Comparison of ENCODE assay signal across 10 cellular contexts in the genomic region with DNA sequence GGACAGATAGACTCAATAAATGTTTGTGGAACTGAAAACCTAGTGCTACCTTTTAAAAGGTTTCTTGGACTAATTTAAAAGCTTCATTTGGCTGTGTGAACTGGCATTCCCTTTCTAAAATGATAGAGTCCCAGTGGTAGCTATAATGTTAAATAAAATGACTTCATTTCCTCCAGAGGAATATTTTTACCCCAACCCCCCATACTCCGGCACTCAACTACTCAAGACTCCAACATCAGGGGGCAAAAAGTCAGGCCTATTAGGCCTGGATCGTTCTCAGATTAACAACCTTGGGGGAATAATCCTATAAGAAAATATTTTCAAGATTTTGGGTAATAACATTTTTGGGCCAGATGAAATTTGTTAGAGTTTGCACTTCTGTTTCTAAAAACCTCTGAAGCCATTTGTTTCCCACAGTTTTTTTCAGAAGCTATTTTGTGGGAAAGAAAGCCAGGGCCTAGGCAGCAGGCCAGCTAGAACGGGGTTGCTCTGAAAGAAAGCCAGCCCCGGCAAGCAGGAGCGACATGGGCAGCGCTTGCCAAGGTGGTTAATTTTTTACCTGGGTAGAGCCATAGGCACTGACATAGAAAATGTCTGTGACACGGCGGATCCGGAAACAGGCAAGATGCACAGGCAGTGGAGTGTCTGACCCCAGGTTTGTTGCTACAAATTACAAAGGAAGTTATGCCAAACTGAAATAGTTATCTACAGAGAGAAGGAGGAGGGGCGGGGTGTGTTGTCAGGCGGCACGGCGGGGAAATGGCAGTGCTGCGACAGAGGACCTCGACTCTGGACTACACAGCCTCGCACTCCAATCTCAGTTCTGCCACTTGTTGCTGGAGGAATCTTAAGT.
DNase-seq lines count a peak whose midpoint lies in the region; ATAC-seq, FAIRE-seq and TF ChIP-seq lines count a peak whose summit lies in the region.
"Had no signal": no experiment of that assay in that cellular context is flagged by ENCODE, and none has a peak within 500 bp of the region (broad histone marks: within the 10 kb centered on the region; RNA-seq: fewer than 3 reads in every experiment).

No MANE protein-coding gene starts in this region.

- in situ Hi-C loops in Panc1 (cut with HindIII; ENCODE audit: low pct_unique_long_range_greater_than_20kb, low sequenced_read_pairs), result no loop called here
- in situ Hi-C loops in KBM-7 (cut with MboI; ENCODE audit: low pct_unique_long_range_greater_than_20kb, low sequenced_read_pairs), result no loop called here

- FAIRE-seq in A549 (lab: Jason Lieb, UNC), result no peak
- FAIRE-seq: endometrium had no signal

- TF ChIP-seq POLR2A in A549 (IDR thresholded peaks at IDR 0.05; ENCODE audit: low read length), result no peak

- H3K27ac ChIP-seq in A549, result peak overlapping the region; percentile 56 to 82
- peak overlapping the region; percentile 34; the same call in 1 of the 2 replicates for H3K27ac ChIP-seq in Panc1 (ENCODE audit: low read length)

- ATAC-seq in A549 (peak; percentile 65 to 75), Panc1 (no peak), GM18873 (IDR thresholded peaks at IDR 0.05; ENCODE audit: low FRiP score, unreplicated experiment) (no peak), GM19328 (IDR thresholded peaks at IDR 0.05; ENCODE audit: unreplicated experiment) (no peak)

- peak overlapping the region; percentile 68 for H3K4me2 ChIP-seq in A549

- no peaks in the 10 kb centered on the region for H3K27me3 ChIP-seq in Panc1 (ENCODE audit: control insufficient read depth, insufficient read depth, low read length)

- TF ChIP-seq CTCF in A549 (IDR thresholded peaks at IDR 0.05) (no peak), Panc1 (IDR thresholded peaks at IDR 0.05) (no peak)

- no peak for TF ChIP-seq RAD21 in A549 (conservative IDR thresholded peaks at IDR 0.05 in 1 of 2, IDR thresholded peaks at IDR 0.05 in 1 of 2)

- no peak for TF ChIP-seq EP300 in A549 (IDR thresholded peaks at IDR 0.05)

- H3K36me3 ChIP-seq in Panc1 (ENCODE audit: control insufficient read depth, insufficient read depth, low read length), result no peaks in the 10 kb centered on the region

- no TSS peak for BruUV-seq in Panc1 (replicated peaks; lab: Mats Ljungman, UMichigan)

- CTCF ChIA-PET in A549 (lab: Yijun Ruan, JAX), result interaction anchor here (0.6 kb wide), 1 partner anchor 51 kb away, joined by 3 read pairs; no protein-coding TSS in a partner anchor
- CTCF ChIA-PET in Panc1 (lab: Charles Lee), result no interaction called here

- WGBS in A549 (ENCODE audit: missing lambda C conversion rate), result 6% methylated on average over 15 of the region's 16 CpGs

- no peaks in the 10 kb centered on the region for H3K9me3 ChIP-seq in A549
- no peaks in the 10 kb centered on the region for H3K9me3 ChIP-seq in Panc1 (ENCODE audit: control insufficient read depth, insufficient read depth, low read depth, low read length)

- H3K4me1 ChIP-seq in A549, result peaks cover 42% of the 10 kb centered on the region
- peaks cover 15% of the 10 kb centered on the region for H3K4me1 ChIP-seq in Panc1 (ENCODE audit: control insufficient read depth, insufficient read depth, low read length)

- POLR2A ChIA-PET in A549 (lab: Yijun Ruan, JAX) (no interaction called here), Panc1 (lab: Charles Lee) (no interaction called here)

- intact Hi-C loops in Panc1 (cut with micrococcal nuclease; ENCODE audit: unreplicated experiment), result no loop called here

- DNase-seq in A549 (ENCODE audit: low read depth in 1 of 2, low spot score in 1 of 2) (peak in 1 of 2 experiments; percentile 19), Panc1 (ENCODE audit: low read depth, low spot score) (no peak), fibroblast of peridontal ligament (ENCODE audit: extremely low read depth) (peak; percentile 61), myocyte (ENCODE audit: low read depth) (peak; percentile 32), KBM-7 (no peak)
- DNase-seq in activated naive CD4-positive, alpha-beta T cell (lab: John Stamatoyannopoulos, UW), result no peak
- DNase-seq: CD4-positive, CD25-positive, alpha-beta regulatory T cell had no signal

- H3K4me3 ChIP-seq in A549 (peak overlapping the region; percentile 15; the same call in 1 of the 3 replicates), Panc1 (ENCODE audit: low read depth in 2 of 2, low read length in 2 of 2) (no peak overlapping the region)

TF ChIP-seq in A549, 52 proteins besides CTCF, POLR2A, EP300 and RAD21 (continues in another document):
- no peak for TF ChIP-seq RARB (CRISPR knock-in tag; IDR thresholded peaks at IDR 0.05)
- no peak for TF ChIP-seq HDAC2 (IDR thresholded peaks at IDR 0.05)
- no peak for TF ChIP-seq SREBF2 (IDR thresholded peaks at IDR 0.05)
- no peak for TF ChIP-seq KDM1A (IDR thresholded peaks at IDR 0.05; ENCODE audit: low read depth)
- TF ChIP-seq E2F6 (IDR thresholded peaks at IDR 0.05; ENCODE audit: borderline replicate concordance, low read depth), result no peak
- TF ChIP-seq, protein P1, sequence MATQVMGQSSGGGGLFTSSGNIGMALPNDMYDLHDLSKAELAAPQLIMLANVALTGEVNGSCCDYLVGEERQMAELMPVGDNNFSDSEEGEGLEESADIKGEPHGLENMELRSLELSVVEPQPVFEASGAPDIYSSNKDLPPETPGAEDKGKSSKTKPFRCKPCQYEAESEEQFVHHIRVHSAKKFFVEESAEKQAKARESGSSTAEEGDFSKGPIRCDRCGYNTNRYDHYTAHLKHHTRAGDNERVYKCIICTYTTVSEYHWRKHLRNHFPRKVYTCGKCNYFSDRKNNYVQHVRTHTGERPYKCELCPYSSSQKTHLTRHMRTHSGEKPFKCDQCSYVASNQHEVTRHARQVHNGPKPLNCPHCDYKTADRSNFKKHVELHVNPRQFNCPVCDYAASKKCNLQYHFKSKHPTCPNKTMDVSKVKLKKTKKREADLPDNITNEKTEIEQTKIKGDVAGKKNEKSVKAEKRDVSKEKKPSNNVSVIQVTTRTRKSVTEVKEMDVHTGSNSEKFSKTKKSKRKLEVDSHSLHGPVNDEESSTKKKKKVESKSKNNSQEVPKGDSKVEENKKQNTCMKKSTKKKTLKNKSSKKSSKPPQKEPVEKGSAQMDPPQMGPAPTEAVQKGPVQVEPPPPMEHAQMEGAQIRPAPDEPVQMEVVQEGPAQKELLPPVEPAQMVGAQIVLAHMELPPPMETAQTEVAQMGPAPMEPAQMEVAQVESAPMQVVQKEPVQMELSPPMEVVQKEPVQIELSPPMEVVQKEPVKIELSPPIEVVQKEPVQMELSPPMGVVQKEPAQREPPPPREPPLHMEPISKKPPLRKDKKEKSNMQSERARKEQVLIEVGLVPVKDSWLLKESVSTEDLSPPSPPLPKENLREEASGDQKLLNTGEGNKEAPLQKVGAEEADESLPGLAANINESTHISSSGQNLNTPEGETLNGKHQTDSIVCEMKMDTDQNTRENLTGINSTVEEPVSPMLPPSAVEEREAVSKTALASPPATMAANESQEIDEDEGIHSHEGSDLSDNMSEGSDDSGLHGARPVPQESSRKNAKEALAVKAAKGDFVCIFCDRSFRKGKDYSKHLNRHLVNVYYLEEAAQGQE (IDR thresholded peaks at IDR 0.05), result no peak
- TF ChIP-seq EHMT2 (IDR thresholded peaks at IDR 0.05; ENCODE audit: low read depth), result no peak
- TF ChIP-seq JUNB (IDR thresholded peaks at IDR 0.05), result no peak
- TF ChIP-seq BHLHE40 (IDR thresholded peaks at IDR 0.05; ENCODE audit: low read depth, low read length), result no peak
- TF ChIP-seq RFX5 (IDR thresholded peaks at IDR 0.05), result no peak
- no peak for TF ChIP-seq TFCP2L1 (CRISPR knock-in tag; IDR thresholded peaks at IDR 0.05)
- no peak for TF ChIP-seq HEYL (CRISPR knock-in tag; IDR thresholded peaks at IDR 0.05)
- TF ChIP-seq, protein P2, sequence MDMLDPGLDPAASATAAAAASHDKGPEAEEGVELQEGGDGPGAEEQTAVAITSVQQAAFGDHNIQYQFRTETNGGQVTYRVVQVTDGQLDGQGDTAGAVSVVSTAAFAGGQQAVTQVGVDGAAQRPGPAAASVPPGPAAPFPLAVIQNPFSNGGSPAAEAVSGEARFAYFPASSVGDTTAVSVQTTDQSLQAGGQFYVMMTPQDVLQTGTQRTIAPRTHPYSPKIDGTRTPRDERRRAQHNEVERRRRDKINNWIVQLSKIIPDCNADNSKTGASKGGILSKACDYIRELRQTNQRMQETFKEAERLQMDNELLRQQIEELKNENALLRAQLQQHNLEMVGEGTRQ (IDR thresholded peaks at IDR 0.05), result no peak
- no peak for TF ChIP-seq RCOR1 (IDR thresholded peaks at IDR 0.05; ENCODE audit: low read depth, low read length)
- TF ChIP-seq, protein P3, sequence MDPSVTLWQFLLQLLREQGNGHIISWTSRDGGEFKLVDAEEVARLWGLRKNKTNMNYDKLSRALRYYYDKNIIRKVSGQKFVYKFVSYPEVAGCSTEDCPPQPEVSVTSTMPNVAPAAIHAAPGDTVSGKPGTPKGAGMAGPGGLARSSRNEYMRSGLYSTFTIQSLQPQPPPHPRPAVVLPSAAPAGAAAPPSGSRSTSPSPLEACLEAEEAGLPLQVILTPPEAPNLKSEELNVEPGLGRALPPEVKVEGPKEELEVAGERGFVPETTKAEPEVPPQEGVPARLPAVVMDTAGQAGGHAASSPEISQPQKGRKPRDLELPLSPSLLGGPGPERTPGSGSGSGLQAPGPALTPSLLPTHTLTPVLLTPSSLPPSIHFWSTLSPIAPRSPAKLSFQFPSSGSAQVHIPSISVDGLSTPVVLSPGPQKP (IDR thresholded peaks at IDR 0.05; ENCODE audit: low read depth, low read length), result no peak
- no peak for TF ChIP-seq GATA3 (IDR thresholded peaks at IDR 0.05; ENCODE audit: borderline replicate concordance)
- no peak for TF ChIP-seq MYC (IDR thresholded peaks at IDR 0.05; ENCODE audit: borderline replicate concordance, low read length)
- TF ChIP-seq NR3C1 (IDR thresholded peaks at IDR 0.05), result no peak

Comparison
In these comparisons a context has a peak if more than half of its experiments do, and no peak if none do; other contexts are left out.
1. ATAC-seq: peak in A549 (2 of 2); none in Panc1 (single experiment), GM18873 (single experiment) and GM19328 (single experiment).
2. DNase-seq: peak in fibroblast of peridontal ligament (single experiment) and myocyte (single experiment); none in Panc1 (single experiment), KBM-7 (single experiment) and activated naive CD4-positive, alpha-beta T cell (0 of 4).